17 cellular contexts compared by ENCODE assay signal in genomic region chr17:29694923-29695563, GRCh38.
DNase-seq lines count a peak whose midpoint lies in the region; ATAC-seq and TF ChIP-seq lines count a peak whose summit lies in the region.
"Had no signal": no experiment of that assay in that cellular context is flagged by ENCODE, and none has a peak within 500 bp of the region (broad histone marks: within the 10 kb centered on the region; RNA-seq: fewer than 3 reads in every experiment).

No MANE protein-coding gene starts in this region.

- peak overlapping the region; percentile 17 for H3K27ac Mint-ChIP-seq in T-helper 2 cell treated with Interferon-gamma antibody and Interleukin-4, amounts not matched to agents 5 μg/mL and 100 μg/mL, for 36 hours
- H3K27ac Mint-ChIP-seq in IgD-negative memory B cell (peak overlapping the region in 2 of 3 donors; percentile 13 to 59), chondrocyte (ENCODE audit: unreplicated experiment) (no peak overlapping the region)
- peak overlapping the region; percentile 68 for H3K27ac Mint-ChIP-seq in dendritic cell treated with granulocyte-macrophage colony-stimulating factor and Interleukin-4, amounts not matched to agents 40 ng/mL and 50 ng/mL, for 4 days
- H3K27ac Mint-ChIP-seq: activated CD8-positive, alpha-beta memory T cell treated with anti-CD3 and anti-CD28 coated beads, Interleukin-2, amount 10 ng/mL, durations not matched to agents 7 days and 5 days had no signal

- no peak for DNase-seq in T-helper 2 cell treated with Interferon-gamma antibody and Interleukin-4, amounts not matched to agents 5 μg/mL and 100 μg/mL, for 36 hours (ENCODE audit: low spot score)
- DNase-seq in T-helper 2 cell (no peak), psoas muscle (no peak), chondrocyte (ENCODE audit: low spot score) (no peak), NCI-H524 treated with DMSO at 0.1 percent for 48 hours (lab: John Stamatoyannopoulos, UW) (no peak), kidney tubule cell (ENCODE audit: low spot score) (no peak)
- DNase-seq: activated CD8-positive, alpha-beta memory T cell treated with anti-CD3 and anti-CD28 coated beads, Interleukin-2, amount 10 ng/mL, durations not matched to agents 7 days and 5 days; adrenal gland; heart right ventricle; kidney; NCI-H1417; NCI-H345; stimulated activated CD4-positive, alpha-beta T cell treated with anti-CD3 and anti-CD28 coated beads, Interleukin-12 subunit alpha, Interleukin-12 subunit beta, amount 100 ng/mL, for 4 hours; substantia nigra had no signal

- intact Hi-C loops in dendritic cell treated with granulocyte-macrophage colony-stimulating factor and Interleukin-4, amounts not matched to agents 40 ng/mL and 50 ng/mL, for 4 days (cut with micrococcal nuclease): loop anchor here (5.0 kb wide), 1 partner anchor 47 kb away; no protein-coding TSS in a partner anchor
- intact Hi-C loops in psoas muscle (cut with DNase I): no loop called here

- H3K4me3 ChIP-seq in psoas muscle: no peak overlapping the region
- H3K4me3 ChIP-seq: adrenal gland, heart right ventricle had no signal

- 82 to 87% (median 86%) methylated on average over 5 of the region's 5 CpGs for WGBS in psoas muscle, 3 donors

- no peak overlapping the region for H3K4me3 Mint-ChIP-seq in T-helper 2 cell treated with Interferon-gamma antibody and Interleukin-4, amounts not matched to agents 5 μg/mL and 100 μg/mL, for 36 hours
- H3K4me3 Mint-ChIP-seq in IgD-negative memory B cell (no peak overlapping the region), chondrocyte (ENCODE audit: unreplicated experiment) (no peak overlapping the region)
- H3K4me3 Mint-ChIP-seq in dendritic cell treated with granulocyte-macrophage colony-stimulating factor and Interleukin-4, amounts not matched to agents 40 ng/mL and 50 ng/mL, for 4 days: no peak overlapping the region
- H3K4me3 Mint-ChIP-seq: activated CD8-positive, alpha-beta memory T cell treated with anti-CD3 and anti-CD28 coated beads, Interleukin-2, amount 10 ng/mL, durations not matched to agents 7 days and 5 days had no signal

- H3K27me3 ChIP-seq in psoas muscle (ENCODE audit: insufficient read depth in 3 of 3, low read length in 2 of 3): no peaks in the 10 kb centered on the region
- H3K27me3 ChIP-seq: adrenal gland, heart right ventricle had no signal

- ATAC-seq in psoas muscle: no peak
- ATAC-seq: activated CD8-positive, alpha-beta memory T cell treated with anti-CD3 and anti-CD28 coated beads, Interleukin-2, amount 10 ng/mL, durations not matched to agents 7 days and 5 days; esophagus mucosa had no signal

- H3K27ac ChIP-seq in psoas muscle: peak overlapping the region; percentile 70
- H3K27ac ChIP-seq: adrenal gland had no signal

- no peaks in the 10 kb centered on the region for H3K9me3 Mint-ChIP-seq in T-helper 2 cell treated with Interferon-gamma antibody and Interleukin-4, amounts not matched to agents 5 μg/mL and 100 μg/mL, for 36 hours
- H3K9me3 Mint-ChIP-seq in IgD-negative memory B cell (no peaks in the 10 kb centered on the region), chondrocyte (ENCODE audit: low read depth) (no peaks in the 10 kb centered on the region)
- no peaks in the 10 kb centered on the region for H3K9me3 Mint-ChIP-seq in dendritic cell treated with granulocyte-macrophage colony-stimulating factor and Interleukin-4, amounts not matched to agents 40 ng/mL and 50 ng/mL, for 4 days

- TF ChIP-seq CTCF in psoas muscle (IDR thresholded peaks at IDR 0.05): no peak
- TF ChIP-seq CTCF in chondrocyte (IDR thresholded peaks at IDR 0.05): no peak

- peaks cover 52% of the 10 kb centered on the region for H3K4me1 ChIP-seq in psoas muscle

- H3K4me1 Mint-ChIP-seq in T-helper 2 cell treated with Interferon-gamma antibody and Interleukin-4, amounts not matched to agents 5 μg/mL and 100 μg/mL, for 36 hours (ENCODE audit: low read depth): peaks cover 17% of the 10 kb centered on the region
- peaks cover 11 to 29% (median 28%) of the 10 kb centered on the region in 3 donors for H3K4me1 Mint-ChIP-seq in IgD-negative memory B cell
- H3K4me1 Mint-ChIP-seq in dendritic cell treated with granulocyte-macrophage colony-stimulating factor and Interleukin-4, amounts not matched to agents 40 ng/mL and 50 ng/mL, for 4 days (ENCODE audit: low read depth): peaks cover 28% of the 10 kb centered on the region
- peaks cover 3% of the 10 kb centered on the region for H3K4me1 Mint-ChIP-seq in chondrocyte (ENCODE audit: low read depth)

- H3K36me3 ChIP-seq in psoas muscle (ENCODE audit: insufficient read depth in 1 of 2, low read depth in 1 of 2): peaks cover 0 to 53% of the 10 kb centered on the region in 2 donors
- H3K36me3 ChIP-seq: adrenal gland had no signal

- H3K27me3 Mint-ChIP-seq in T-helper 2 cell treated with Interferon-gamma antibody and Interleukin-4, amounts not matched to agents 5 μg/mL and 100 μg/mL, for 36 hours (ENCODE audit: low read depth): no peaks in the 10 kb centered on the region
- H3K27me3 Mint-ChIP-seq in IgD-negative memory B cell (no peaks in the 10 kb centered on the region), chondrocyte (ENCODE audit: low read depth) (no peaks in the 10 kb centered on the region)
- no peaks in the 10 kb centered on the region for H3K27me3 Mint-ChIP-seq in dendritic cell treated with granulocyte-macrophage colony-stimulating factor and Interleukin-4, amounts not matched to agents 40 ng/mL and 50 ng/mL, for 4 days
- H3K27me3 Mint-ChIP-seq: activated CD8-positive, alpha-beta memory T cell treated with anti-CD3 and anti-CD28 coated beads, Interleukin-2, amount 10 ng/mL, durations not matched to agents 7 days and 5 days had no signal

- no peaks in the 10 kb centered on the region for H3K9me3 ChIP-seq in psoas muscle
- H3K9me3 ChIP-seq: adrenal gland, heart right ventricle had no signal

- peaks cover 42% of the 10 kb centered on the region for H3K36me3 Mint-ChIP-seq in T-helper 2 cell treated with Interferon-gamma antibody and Interleukin-4, amounts not matched to agents 5 μg/mL and 100 μg/mL, for 36 hours (ENCODE audit: low read depth)
- H3K36me3 Mint-ChIP-seq in IgD-negative memory B cell: no peaks in the 10 kb centered on the region
- peaks cover 57% of the 10 kb centered on the region for H3K36me3 Mint-ChIP-seq in dendritic cell treated with granulocyte-macrophage colony-stimulating factor and Interleukin-4, amounts not matched to agents 40 ng/mL and 50 ng/mL, for 4 days (ENCODE audit: low read depth)
- peaks cover 4% of the 10 kb centered on the region for H3K36me3 Mint-ChIP-seq in chondrocyte (ENCODE audit: low read depth)
